In the genomic region with DNA sequence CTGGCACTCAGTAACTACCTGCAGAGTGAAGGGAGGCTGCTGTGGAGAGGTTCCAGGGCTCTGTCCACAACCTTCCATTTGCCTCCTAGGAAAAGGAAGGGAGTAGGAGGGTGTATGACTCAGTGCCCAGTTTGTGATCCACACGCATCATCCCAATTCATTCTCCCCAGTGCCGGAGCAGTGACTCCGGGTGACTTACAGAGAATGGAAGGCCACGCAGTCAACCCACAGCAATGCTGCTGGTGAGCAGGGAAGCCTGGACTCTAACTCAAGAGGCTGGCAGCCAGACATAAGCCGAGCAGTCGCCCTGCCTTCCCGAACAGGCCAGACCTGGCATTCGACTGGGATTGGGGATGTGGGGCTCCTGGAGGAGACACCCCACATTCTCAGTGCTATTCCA, we compare ENCODE assay signal across 11 cellular contexts.
DNase-seq lines count a peak whose midpoint lies in the region; ATAC-seq lines count a peak whose summit lies in the region.
"Had no signal": no experiment of that assay in that cellular context is flagged by ENCODE, and none has a peak within 500 bp of the region (broad histone marks: within the 10 kb centered on the region; RNA-seq: fewer than 3 reads in every experiment).

No MANE protein-coding gene starts in this region.

- H2BK120ac ChIP-seq in mesenchymal stem cell (ENCODE audit: low read depth, low read length): no peak overlapping the region

- H2BK12ac ChIP-seq in mesenchymal stem cell (ENCODE audit: low read length in 2 of 2): no peak overlapping the region

- no peak overlapping the region for H3K4ac ChIP-seq in mesenchymal stem cell (ENCODE audit: low read depth in 1 of 2, low read length in 2 of 2)

- ATAC-seq in activated naive CD8-positive, alpha-beta T cell treated with anti-CD3 and anti-CD28 coated beads, Interleukin-2, amount 50 U/mL, for 24 hours: no peak
- ATAC-seq: GM12878 had no signal

- H4K8ac ChIP-seq in mesenchymal stem cell (ENCODE audit: low read length): no peak overlapping the region

- H4K91ac ChIP-seq in mesenchymal stem cell (ENCODE audit: low read length): no peak overlapping the region

- H3K27me3 ChIP-seq in mesenchymal stem cell (ENCODE audit: control insufficient read depth in 1 of 2, insufficient read depth in 1 of 2, low read length in 2 of 2) (no peaks in the 10 kb centered on the region), HAP-1 (ENCODE audit: low read depth) (no peaks in the 10 kb centered on the region)
- H3K27me3 ChIP-seq: heart right ventricle had no signal

- H3K27me3 Mint-ChIP-seq in activated naive CD8-positive, alpha-beta T cell treated with anti-CD3 and anti-CD28 coated beads, Interleukin-2, amount 50 U/mL, for 24 hours: no peaks in the 10 kb centered on the region

- H3K36me3 Mint-ChIP-seq in activated naive CD8-positive, alpha-beta T cell treated with anti-CD3 and anti-CD28 coated beads, Interleukin-2, amount 50 U/mL, for 24 hours (ENCODE audit: low read depth): no peaks in the 10 kb centered on the region

- in situ Hi-C loops in HAP-1 (cut with MboI; ENCODE audit: low sequenced_read_pairs): loop anchor here (25.0 kb wide), 1 partner anchor 497 kb away; no protein-coding TSS in a partner anchor

- H2BK15ac ChIP-seq in mesenchymal stem cell (ENCODE audit: low read depth, poor library complexity, severe bottlenecking): no peak overlapping the region

- DNase-seq in AG08396 (ENCODE audit: low spot score) (peak; percentile 88), M059J (ENCODE audit: low read depth) (peak; percentile 86), caudate nucleus (lab: John Stamatoyannopoulos, UW) (peak in 6 of 61 donors; percentile 8 to 48 (median 24)), mesenchymal stem cell (peak; percentile 85), HAP-1 (ENCODE audit: low spot score in 2 of 2) (no peak), NCI-H446 (lab: John Stamatoyannopoulos, UW) (no peak), NCI-H146 treated with DMSO at 0.1 percent for 48 hours (lab: John Stamatoyannopoulos, UW; ENCODE audit: unreplicated experiment) (no peak)
- DNase-seq in activated naive CD8-positive, alpha-beta T cell treated with anti-CD3 and anti-CD28 coated beads, Interleukin-2, amount 50 U/mL, for 24 hours: no peak
- DNase-seq: heart right ventricle, NCI-H446 treated with DMSO at 0.1 percent for 48 hours had no signal

- peak overlapping the region in 1 of 2 experiments; percentile 48 for H3K14ac ChIP-seq in mesenchymal stem cell (ENCODE audit: low read length in 2 of 2)

- no peak overlapping the region for H3K23ac ChIP-seq in mesenchymal stem cell (ENCODE audit: low read length in 2 of 2)

- H3K27ac ChIP-seq in caudate nucleus (ENCODE audit: low read depth, low read length): peak overlapping the region; percentile 93
- H3K27ac ChIP-seq in mesenchymal stem cell (ENCODE audit: low read length, poor library complexity, severe bottlenecking): no peak overlapping the region
- H3K27ac ChIP-seq: heart right ventricle had no signal

- H3K79me1 ChIP-seq in mesenchymal stem cell (replicated peaks; ENCODE audit: low read length, poor library complexity, severe bottlenecking): no peaks in the 10 kb centered on the region

- H3K4me1 Mint-ChIP-seq in activated naive CD8-positive, alpha-beta T cell treated with anti-CD3 and anti-CD28 coated beads, Interleukin-2, amount 50 U/mL, for 24 hours: peaks cover 6% of the 10 kb centered on the region

- H3K4me3 ChIP-seq in mesenchymal stem cell (ENCODE audit: insufficient read depth in 1 of 2, low read depth in 1 of 2, low read length in 2 of 2) (no peak overlapping the region), HAP-1 (no peak overlapping the region)
- H3K4me3 ChIP-seq: GM12878, heart right ventricle had no signal

- H3K4me2 ChIP-seq in mesenchymal stem cell (ENCODE audit: low read length, poor library complexity, severe bottlenecking): no peak overlapping the region

- H3K4me3 Mint-ChIP-seq in activated naive CD8-positive, alpha-beta T cell treated with anti-CD3 and anti-CD28 coated beads, Interleukin-2, amount 50 U/mL, for 24 hours: no peak overlapping the region

- H3K4me1 ChIP-seq in mesenchymal stem cell (ENCODE audit: control insufficient read depth, insufficient read depth, low read depth, low read length) (peaks cover 9% of the 10 kb centered on the region), HAP-1 (no peaks in the 10 kb centered on the region)

- H2AFZ ChIP-seq in mesenchymal stem cell (ENCODE audit: low read depth, low read length): no peak overlapping the region

- H2BK5ac ChIP-seq in mesenchymal stem cell (ENCODE audit: low read depth, low read length, poor library complexity, severe bottlenecking): no peak overlapping the region

- no peak overlapping the region for H2AK5ac ChIP-seq in mesenchymal stem cell (ENCODE audit: low read length, severe bottlenecking)

- no peak overlapping the region for H3K27ac Mint-ChIP-seq in activated naive CD8-positive, alpha-beta T cell treated with anti-CD3 and anti-CD28 coated beads, Interleukin-2, amount 50 U/mL, for 24 hours

- H3K9me3 Mint-ChIP-seq in activated naive CD8-positive, alpha-beta T cell treated with anti-CD3 and anti-CD28 coated beads, Interleukin-2, amount 50 U/mL, for 24 hours: no peaks in the 10 kb centered on the region

- H3K36me3 ChIP-seq in mesenchymal stem cell (ENCODE audit: control insufficient read depth in 1 of 2, insufficient read depth in 2 of 2, low read depth in 1 of 2, low read length in 2 of 2) (peaks cover 0 to 8% of the 10 kb centered on the region in 2 experiments), HAP-1 (replicated peaks) (no peaks in the 10 kb centered on the region)

- 59% methylated on average over 8 of the region's 8 CpGs for WGBS in mesenchymal stem cell

- peak overlapping the region in 1 of 2 experiments; percentile 21 for H3K18ac ChIP-seq in mesenchymal stem cell (ENCODE audit: low read depth in 1 of 2, low read length in 2 of 2)

- peak overlapping the region; percentile 48 for H3K9ac ChIP-seq in mesenchymal stem cell (ENCODE audit: low read length)

- no peaks in the 10 kb centered on the region for H3K9me3 ChIP-seq in mesenchymal stem cell (ENCODE audit: control insufficient read depth, low read length)
- H3K9me3 ChIP-seq in HAP-1: no peaks in the 10 kb centered on the region
- H3K9me3 ChIP-seq: heart right ventricle had no signal

Comparison
In these comparisons a context has a peak if more than half of its experiments do, and no peak if none do; other contexts are left out.
1. DNase-seq: peak in AG08396 (single experiment), M059J (single experiment) and mesenchymal stem cell (single experiment); none in HAP-1 (0 of 2), NCI-H446 (0 of 2), NCI-H146 treated with DMSO at 0.1 percent for 48 hours (single experiment) and activated naive CD8-positive, alpha-beta T cell treated with anti-CD3 and anti-CD28 coated beads, Interleukin-2, amount 50 U/mL, for 24 hours (single experiment).